1 cellular context compared by ENCODE assay signal in genomic region chr5:16913187-16913839, GRCh38.
TF ChIP-seq lines count a peak whose summit lies in the region.

No MANE protein-coding gene starts in this region.

TF ChIP-seq in A549, 52 proteins besides CTCF, POLR2A, EP300 and RAD21 (continued from another document):
- TF ChIP-seq BCL3 (IDR thresholded peaks at IDR 0.05) = no peak
- no peak for TF ChIP-seq JUNB (IDR thresholded peaks at IDR 0.05)
- TF ChIP-seq NFE2L2 (conservative IDR thresholded peaks at IDR 0.05; ENCODE audit: low read length) = no peak
- no peak for TF ChIP-seq GATA3 (IDR thresholded peaks at IDR 0.05; ENCODE audit: borderline replicate concordance)
- TF ChIP-seq HOXB5 (CRISPR knock-in tag; IDR thresholded peaks at IDR 0.05) = no peak
- no peak for TF ChIP-seq BHLHE40 (IDR thresholded peaks at IDR 0.05; ENCODE audit: low read depth, low read length)
- TF ChIP-seq REST (IDR thresholded peaks at IDR 0.05) = no peak
- no peak for TF ChIP-seq E2F6 (IDR thresholded peaks at IDR 0.05; ENCODE audit: borderline replicate concordance, low read depth)
- TF ChIP-seq FOSL2 (IDR thresholded peaks at IDR 0.05) = no peak
- no peak for TF ChIP-seq FOSL2 (CRISPR knock-in tag; IDR thresholded peaks at IDR 0.05)
- TF ChIP-seq RNF2 (IDR thresholded peaks at IDR 0.05; ENCODE audit: borderline replicate concordance, low read depth) = no peak
- no peak for TF ChIP-seq RCOR1 (IDR thresholded peaks at IDR 0.05; ENCODE audit: low read depth, low read length)
